ENCODE assay signal across 8 cellular contexts in genomic region chr9:34377402-34377741, GRCh38. TPM values are rescaled to one million over a fixed set of nuclear protein-coding genes. Genes with fewer than 3 reads are reported as not detected.
DNase-seq lines count a peak whose midpoint lies in the region; ATAC-seq and TF ChIP-seq lines count a peak whose summit lies in the region.

No MANE protein-coding gene starts in this region.

- peak overlapping the region; percentile 83 for H3K4me3 Mint-ChIP-seq in chondrocyte (ENCODE audit: unreplicated experiment)

- H3K9me3 ChIP-seq in BE2C = no peaks in the 10 kb centered on the region
- no peaks in the 10 kb centered on the region for H3K9me3 ChIP-seq in mononuclear cell (ENCODE audit: low read depth, low read length)

- peaks cover 33% of the 10 kb centered on the region for H3K4me1 Mint-ChIP-seq in chondrocyte (ENCODE audit: low read depth)

- H3K36me3 ChIP-seq in BE2C = no peaks in the 10 kb centered on the region

- no peak overlapping the region for H3K27ac Mint-ChIP-seq in chondrocyte (ENCODE audit: unreplicated experiment)

- H3K4me1 ChIP-seq in BE2C (no peaks in the 10 kb centered on the region), mononuclear cell (ENCODE audit: insufficient read depth, low read length) (peaks cover 35% of the 10 kb centered on the region)

- H3K4me3 ChIP-seq in BE2C (ENCODE audit: low read depth, low read length) = peak overlapping the region; percentile 79
- peak overlapping the region; percentile 63 for H3K4me3 ChIP-seq in LNCaP clone FGC (ENCODE audit: low read depth, low read length)
- H3K4me3 ChIP-seq in mononuclear cell (ENCODE audit: low read length) = peak overlapping the region; percentile 58

- no peak for ATAC-seq in HG03565 (IDR thresholded peaks at IDR 0.05; ENCODE audit: unreplicated experiment)
- ATAC-seq in HG03457 (IDR thresholded peaks at IDR 0.05; ENCODE audit: unreplicated experiment) = no peak

- no peaks in the 10 kb centered on the region for H3K27me3 Mint-ChIP-seq in chondrocyte (ENCODE audit: low read depth)

- no peaks in the 10 kb centered on the region for H3K27me3 ChIP-seq in BE2C
- H3K27me3 ChIP-seq in mononuclear cell (ENCODE audit: insufficient read depth, low read length) = peaks cover 7% of the 10 kb centered on the region

- H3K36me3 Mint-ChIP-seq in chondrocyte (ENCODE audit: low read depth) = no peaks in the 10 kb centered on the region

- DNase-seq in BE2C (no peak), LNCaP clone FGC (ENCODE audit: low read depth) (no peak), chondrocyte (ENCODE audit: low spot score) (no peak)
- no peak for DNase-seq in activated effector memory CD4-positive, alpha-beta T cell treated with anti-CD3 and anti-CD28 coated beads, Interleukin-2, amount 50 U/mL, for 16 hours
- no peak for DNase-seq in activated CD8-positive, alpha-beta memory T cell treated with anti-CD3 and anti-CD28 coated beads, Interleukin-2, amount 50 U/mL, for 48 hours

- no peaks in the 10 kb centered on the region for H3K9me3 Mint-ChIP-seq in chondrocyte (ENCODE audit: low read depth)

- TF ChIP-seq CTCF in BE2C (IDR thresholded peaks at IDR 0.05; ENCODE audit: low read depth, low read length) (no peak), LNCaP clone FGC (IDR thresholded peaks at IDR 0.05; ENCODE audit: control insufficient read depth, extremely low read depth, insufficient read depth) (no peak), chondrocyte (IDR thresholded peaks at IDR 0.05) (no peak)

RNA-seq across cellular contexts. Expression of gene MYORG, which starts 0.7 kb away (rescaled TPM):
- 0.63 TPM for polyA plus RNA-seq in BE2C (2012; ENCODE audit: insufficient read depth, insufficient read length, low read depth)
- total RNA-seq in chondrocyte (5.3 to 7.5 TPM (median 6.8 TPM) in 3 replicates), mononuclear cell (0.10 TPM)

RNA-seq across cellular contexts. Expression of gene NUDT2, which starts 48.0 kb away (rescaled TPM):
- 7.3 TPM for polyA plus RNA-seq in BE2C (2012; ENCODE audit: insufficient read depth, insufficient read length, low read depth)
- total RNA-seq in chondrocyte (15.6 to 17.9 TPM (median 17.6 TPM) in 3 replicates), mononuclear cell (8.9 TPM)

RNA-seq across cellular contexts. Expression of gene KIF24, which starts 48.3 kb away (rescaled TPM):
- polyA plus RNA-seq in BE2C (2012; ENCODE audit: insufficient read depth, insufficient read length, low read depth) = 0.37 TPM
- total RNA-seq in chondrocyte = 0.90 to 2.5 TPM (median 1.0 TPM) in 3 replicates
- 0.21 TPM for total RNA-seq in mononuclear cell
